18 cellular contexts compared by ENCODE assay signal in the genomic region with DNA sequence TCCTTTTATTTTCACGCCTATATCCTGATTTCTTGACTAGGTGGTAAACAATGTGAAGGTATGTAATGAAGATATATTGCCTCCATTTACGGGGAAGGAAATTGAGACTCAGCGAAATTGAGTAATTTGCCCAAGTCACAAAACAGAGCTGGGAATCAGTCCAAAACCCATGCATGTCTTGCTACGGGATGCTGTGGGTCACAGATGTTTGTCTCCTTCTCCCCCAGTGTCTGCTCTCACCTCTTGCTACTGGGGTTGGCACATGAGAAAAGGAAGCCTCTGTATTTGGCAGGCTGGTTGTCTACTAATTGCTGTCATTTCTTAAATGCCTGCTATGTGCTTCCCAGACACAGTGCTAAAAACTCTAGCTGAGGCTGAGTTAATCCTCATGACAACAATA. TPM values are rescaled to one million over a fixed set of nuclear protein-coding genes. Genes with fewer than 3 reads are reported as not detected.
DNase-seq lines count a peak whose midpoint lies in the region; ATAC-seq, FAIRE-seq and TF ChIP-seq lines count a peak whose summit lies in the region.
"Had no signal": no experiment of that assay in that cellular context is flagged by ENCODE, and none has a peak within 500 bp of the region (broad histone marks: within the 10 kb centered on the region; RNA-seq: fewer than 3 reads in every experiment).

No MANE protein-coding gene starts in this region.

- H3K9me3 ChIP-seq in mammary epithelial cell (replicated peaks; ENCODE audit: insufficient read depth, low read length) (no peaks in the 10 kb centered on the region), small intestine (ENCODE audit: control insufficient read depth, low read depth) (no peaks in the 10 kb centered on the region)
- H3K9me3 ChIP-seq: esophagus muscularis mucosa, SJCRH30, spleen had no signal

- BruUV-seq in mammary epithelial cell (replicated peaks; lab: Mats Ljungman, UMichigan), result no TSS peak

- peak overlapping the region; percentile 88 for H3K27ac Mint-ChIP-seq in T-helper 1 cell treated with Interleukin-12 subunit alpha and Interleukin-12 subunit beta and Interleukin-4 antibody, amounts not matched to agents 30 μg/mL and 1 μg/mL, for 36 hours
- H3K27ac Mint-ChIP-seq in natural killer cell, result peak overlapping the region; percentile 17 to 75

- H2BK120ac ChIP-seq in mesendoderm (ENCODE audit: low read depth, low read length), result no peak overlapping the region

- H3K36me3 Mint-ChIP-seq in T-helper 1 cell treated with Interleukin-12 subunit alpha and Interleukin-12 subunit beta and Interleukin-4 antibody, amounts not matched to agents 30 μg/mL and 1 μg/mL, for 36 hours (ENCODE audit: low read depth), result peaks cover 19% of the 10 kb centered on the region
- no peaks in the 10 kb centered on the region for H3K36me3 Mint-ChIP-seq in natural killer cell

- H3K9me3 Mint-ChIP-seq in T-helper 1 cell treated with Interleukin-12 subunit alpha and Interleukin-12 subunit beta and Interleukin-4 antibody, amounts not matched to agents 30 μg/mL and 1 μg/mL, for 36 hours, result no peaks in the 10 kb centered on the region
- H3K9me3 Mint-ChIP-seq in natural killer cell, result no peaks in the 10 kb centered on the region

- H3K79me2 ChIP-seq in mammary epithelial cell (ENCODE audit: insufficient read depth, low read length) (no peaks in the 10 kb centered on the region), mesendoderm (ENCODE audit: control insufficient read depth, insufficient read depth, low read length) (no peaks in the 10 kb centered on the region)

- H3K27me3 Mint-ChIP-seq in T-helper 1 cell treated with Interleukin-12 subunit alpha and Interleukin-12 subunit beta and Interleukin-4 antibody, amounts not matched to agents 30 μg/mL and 1 μg/mL, for 36 hours (ENCODE audit: low read depth), result no peaks in the 10 kb centered on the region
- no peaks in the 10 kb centered on the region for H3K27me3 Mint-ChIP-seq in natural killer cell (ENCODE audit: low read depth in 2 of 2)

- no peak for FAIRE-seq in small intestine (lab: Jason Lieb, UNC)
- FAIRE-seq: GM12878 had no signal

- H3K79me1 ChIP-seq in mesendoderm (ENCODE audit: low read length), result no peaks in the 10 kb centered on the region

- no peak overlapping the region for H4K5ac ChIP-seq in mesendoderm (ENCODE audit: low read length)

- H4K8ac ChIP-seq in mesendoderm (ENCODE audit: low read depth, low read length), result no peak overlapping the region

- no peak for TF ChIP-seq CTCF in mammary epithelial cell (conservative IDR thresholded peaks at IDR 0.05 in 1 of 2, IDR thresholded peaks at IDR 0.05 in 1 of 2; ENCODE audit: extremely low read depth in 1 of 2, insufficient read depth in 1 of 2, low read depth in 1 of 2, low read length in 2 of 2)
- no peak for TF ChIP-seq CTCF in natural killer cell (IDR thresholded peaks at IDR 0.05)

- peak overlapping the region; percentile 23 for H2AFZ ChIP-seq in mammary epithelial cell (ENCODE audit: low read depth, low read length)

- no peak overlapping the region for H2BK15ac ChIP-seq in mesendoderm (replicated peaks; ENCODE audit: low read depth)

- in situ Hi-C loops in mammary epithelial cell (cut with MboI; ENCODE audit: low sequenced_read_pairs in 2 of 2), result loop anchor here (5.0 kb wide), 2 partner anchors 172 to 277 kb away; no protein-coding TSS in a partner anchor

- H3K4me1 ChIP-seq in mammary epithelial cell (ENCODE audit: insufficient read depth, low read length), result peaks cover 29% of the 10 kb centered on the region
- peaks cover 3 to 9% of the 10 kb centered on the region in 2 donors for H3K4me1 ChIP-seq in small intestine (ENCODE audit: control insufficient read depth in 2 of 2, insufficient read depth in 1 of 2, low read depth in 1 of 2, low read length in 1 of 2)
- H3K4me1 ChIP-seq in mesendoderm (ENCODE audit: control insufficient read depth, low read depth, low read length), result no peaks in the 10 kb centered on the region
- H3K4me1 ChIP-seq: SJCRH30 had no signal

- H2BK5ac ChIP-seq in mesendoderm (ENCODE audit: low read length), result no peak overlapping the region

- no peak overlapping the region for H2AK5ac ChIP-seq in mesendoderm (ENCODE audit: low read length)

- H3K27me3 ChIP-seq in mammary epithelial cell (ENCODE audit: insufficient read depth, low read length) (no peaks in the 10 kb centered on the region), small intestine (ENCODE audit: control insufficient read depth in 2 of 2, insufficient read depth in 2 of 2, low read length in 2 of 2) (no peaks in the 10 kb centered on the region), mesendoderm (ENCODE audit: insufficient read depth, low read length, poor library complexity) (no peaks in the 10 kb centered on the region)
- H3K27me3 ChIP-seq: esophagus muscularis mucosa, SJCRH30, spleen had no signal

- no peak overlapping the region for H3K56ac ChIP-seq in mesendoderm (ENCODE audit: low read length)

- H3K36me3 ChIP-seq in mammary epithelial cell (ENCODE audit: insufficient read depth, low read length) (no peaks in the 10 kb centered on the region), small intestine (ENCODE audit: control insufficient read depth in 2 of 2, insufficient read depth in 2 of 2, low read length in 2 of 2) (no peaks in the 10 kb centered on the region), mesendoderm (ENCODE audit: control insufficient read depth, insufficient read depth, low read length) (no peaks in the 10 kb centered on the region)
- H3K36me3 ChIP-seq: esophagus muscularis mucosa, SJCRH30, spleen had no signal

- dilution Hi-C loops in mammary epithelial cell (cut with HindIII; ENCODE audit: low sequenced_read_pairs), result no loop called here

- H3K27ac ChIP-seq in mammary epithelial cell (ENCODE audit: insufficient read depth, low read depth, low read length), result peak overlapping the region; percentile 35
- no peak overlapping the region for H3K27ac ChIP-seq in small intestine (ENCODE audit: low read depth in 1 of 2, low read length in 1 of 2)
- H3K27ac ChIP-seq in mesendoderm (ENCODE audit: low read depth, low read length), result no peak overlapping the region
- H3K27ac ChIP-seq: esophagus muscularis mucosa, SJCRH30 had no signal

- ATAC-seq in natural killer cell, result peak in 1 of 3 donors; percentile 57
- ATAC-seq: GM12878 had no signal

- H3K4me1 Mint-ChIP-seq in T-helper 1 cell treated with Interleukin-12 subunit alpha and Interleukin-12 subunit beta and Interleukin-4 antibody, amounts not matched to agents 30 μg/mL and 1 μg/mL, for 36 hours (ENCODE audit: low read depth), result peaks cover 50% of the 10 kb centered on the region
- H3K4me1 Mint-ChIP-seq in natural killer cell, result peaks cover 9 to 16% of the 10 kb centered on the region in 2 donors

- H3K9ac ChIP-seq in mammary epithelial cell (ENCODE audit: insufficient read depth, low read length), result no peak overlapping the region
- H3K9ac ChIP-seq in mesendoderm (ENCODE audit: low read length), result no peak overlapping the region

- H3K4me2 ChIP-seq in mammary epithelial cell (ENCODE audit: insufficient read depth, low read depth, low read length), result no peak overlapping the region
- no peak overlapping the region for H3K4me2 ChIP-seq in mesendoderm (ENCODE audit: low read length)

- no peak overlapping the region for H3K23ac ChIP-seq in mesendoderm (ENCODE audit: low read length)

- no peak overlapping the region for H3K18ac ChIP-seq in mesendoderm (ENCODE audit: low read length)

- 69% methylated on average over 4 of the region's 4 CpGs for WGBS in mammary epithelial cell (ENCODE audit: low coverage, missing lambda C conversion rate)
- WGBS in small intestine, 3 donors, result 37 to 49% (median 41%) methylated on average over 4 of the region's 4 CpGs
- no CpG with 5 or more reads among the region's 4 CpGs for WGBS in mesendoderm (ENCODE audit: extremely low coverage, insufficient coverage, low lambda C conversion rate)

- no peak overlapping the region for H3K4ac ChIP-seq in mesendoderm (ENCODE audit: low read depth, low read length)

- CTCF ChIA-PET in mammary epithelial cell (lab: Charles Lee; ENCODE audit: low non-redundant PET), result no interaction called here

- H3K4me3 Mint-ChIP-seq in T-helper 1 cell treated with Interleukin-12 subunit alpha and Interleukin-12 subunit beta and Interleukin-4 antibody, amounts not matched to agents 30 μg/mL and 1 μg/mL, for 36 hours, result peak overlapping the region; percentile 7
- peak overlapping the region; percentile 62 for H3K4me3 Mint-ChIP-seq in natural killer cell

- intact Hi-C loops in mammary epithelial cell (cut with micrococcal nuclease), result no loop called here
- intact Hi-C loops in natural killer cell (cut with micrococcal nuclease), result no loop called here

- DNase-seq in T-helper 1 cell, result no peak
- peak; percentile 88 for DNase-seq in NCI-H69 (lab: John Stamatoyannopoulos, UW)
- no peak for DNase-seq in mammary epithelial cell
- DNase-seq in natural killer cell, result no peak
- no peak for DNase-seq in small intestine
- no peak for DNase-seq in glomerular visceral epithelial cell (ENCODE audit: extremely low spot score)
- no peak for DNase-seq in mesendoderm
- DNase-seq: caudate nucleus, DMS53, NCI-H1436, NCI-H524 treated with DMSO at 0.1 percent for 48 hours, SJCRH30, spleen had no signal

- no peaks in the 10 kb centered on the region for H4K20me1 ChIP-seq in mammary epithelial cell (ENCODE audit: insufficient read depth, low read length)

- H3K4me3 ChIP-seq in mammary epithelial cell (replicated peaks in 1 of 3; ENCODE audit: insufficient read depth in 1 of 3, low read depth in 2 of 3, low read length in 3 of 3), result no peak overlapping the region
- H3K4me3 ChIP-seq in small intestine (ENCODE audit: low read depth in 1 of 2, low read length in 2 of 2), result no peak overlapping the region
- no peak overlapping the region for H3K4me3 ChIP-seq in mesendoderm (ENCODE audit: low read length)
- H3K4me3 ChIP-seq: esophagus muscularis mucosa, GM12878, SJCRH30 had no signal

RNA-seq across cellular contexts. Expression of a gene that starts 53.7 kb away (rescaled TPM):
- total RNA-seq in mammary epithelial cell (not detected), natural killer cell (not detected)
- polyA plus RNA-seq in mammary epithelial cell (not detected), small intestine (not detected)
- not detected for polyA minus RNA-seq in mammary epithelial cell
- polyA plus RNA-seq in mesendoderm (2013, experiment 1 of 2), result not detected
- not detected for polyA plus RNA-seq in mesendoderm (2013, experiment 2 of 2)
- total RNA-seq: esophagus muscularis mucosa, GM12878, mesenteric fat pad, osteocyte, SJCRH30, spleen had no signal
- polyA plus RNA-seq: GM12878, spleen had no signal
